ENCODE assay signal across 22 cellular contexts in the genomic region with DNA sequence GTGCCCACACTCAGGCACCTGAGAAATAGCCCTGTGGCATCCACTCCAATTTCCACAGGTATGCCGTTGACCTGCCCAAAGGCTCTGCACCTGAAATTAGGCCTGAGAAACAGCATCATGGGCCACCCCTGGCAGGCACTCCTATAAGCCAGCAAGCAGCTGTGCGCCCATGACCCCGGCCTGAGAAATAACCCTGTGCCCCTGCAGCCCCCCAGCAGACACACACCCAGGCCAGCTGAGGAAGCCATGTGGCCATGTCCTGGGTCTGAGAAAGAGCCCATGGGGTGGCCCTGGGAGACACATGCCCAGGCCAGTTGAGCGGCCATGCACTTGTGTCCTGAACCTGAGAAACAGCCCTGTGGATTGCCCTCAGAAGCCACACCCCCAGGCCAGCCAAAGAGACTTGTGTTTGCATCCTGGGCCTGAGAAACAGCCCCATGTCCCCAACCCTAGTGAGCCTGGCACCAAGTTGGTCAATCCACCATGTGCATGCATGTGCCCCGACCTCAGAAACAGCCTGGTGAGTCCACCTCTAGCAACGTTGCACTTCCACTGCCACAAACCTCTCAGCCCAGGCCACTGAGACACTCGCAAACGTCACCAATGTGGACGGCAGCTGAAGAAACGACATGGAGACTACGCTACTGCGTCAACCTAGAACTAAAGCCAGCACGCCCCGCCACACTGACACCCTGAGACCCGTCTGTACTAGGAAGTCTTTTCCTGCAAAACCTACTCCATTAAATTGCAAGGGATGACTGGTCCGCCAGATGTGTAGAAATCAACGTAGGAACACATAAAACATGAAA.
"Had no signal": no experiment of that assay in that cellular context is flagged by ENCODE, and none has a peak within 500 bp of the region (broad histone marks: within the 10 kb centered on the region; RNA-seq: fewer than 3 reads in every experiment).

No MANE protein-coding gene starts in this region.

- DNase-seq: activated CD4-positive, alpha-beta T cell treated with anti-CD3 and anti-CD28 coated beads for 4 hours; activated CD4-positive, alpha-beta T cell treated with anti-CD3 and anti-CD28 coated beads, Interleukin-2, amount 50 U/mL, for 48 hours; activated CD4-positive, CD25-positive, alpha-beta regulatory T cell; activated effector memory CD4-positive, alpha-beta T cell treated with anti-CD3 and anti-CD28 coated beads, Interleukin-2, amount 50 U/mL, for 16 hours; activated naive CD4-positive, alpha-beta T cell treated with anti-CD3 and anti-CD28 coated beads, Interleukin-2, amount 10 ng/mL, durations not matched to agents 7 days and 5 days; amygdala; cerebellar nuclear complex; effector CD8-positive, alpha-beta T cell; foreskin melanocyte; glutamatergic neuron; hypothalamus; mesenchymal stem cell; mucosa of descending colon; naive B cell; nucleus accumbens; small intestine; stimulated activated CD4-positive, alpha-beta T cell treated with anti-CD3 and anti-CD28 coated beads, Interleukin-15, amount 100 ng/mL, for 24 hours; stimulated activated naive B cell treated with anti-CD40 and anti-IgM and Interleukin-4, amounts not matched to agents 10 μg/mL and 1 μg/mL and 100 μg/mL, for 72 hours; T1000; upper lobe of left lung had no signal

- H3K4me1 ChIP-seq: right lobe of liver, upper lobe of left lung had no signal

- H3K9me3 ChIP-seq: right lobe of liver had no signal

- H3K27ac ChIP-seq: right lobe of liver, thoracic aorta, upper lobe of left lung had no signal

- H3K27me3 ChIP-seq: right lobe of liver, upper lobe of left lung had no signal

- H3K4me3 ChIP-seq: mucosa of descending colon, right lobe of liver, thoracic aorta, upper lobe of left lung had no signal

- H3K36me3 ChIP-seq: right lobe of liver, thoracic aorta, upper lobe of left lung had no signal
